8 cellular contexts compared by ENCODE assay signal in genomic region chr11:17353228-17354021, GRCh38. TPM values are rescaled to one million over a fixed set of nuclear protein-coding genes. Genes with fewer than 3 reads are reported as not detected.
DNase-seq lines count a peak whose midpoint lies in the region; ATAC-seq lines count a peak whose summit lies in the region.

No MANE protein-coding gene starts in this region.

- no peaks in the 10 kb centered on the region for H3K27me3 ChIP-seq in effector memory CD4-positive, alpha-beta T cell (replicated peaks; ENCODE audit: control insufficient read depth, insufficient read depth, low read length, poor library complexity, severe bottlenecking)

- H3K4me1 ChIP-seq in effector memory CD4-positive, alpha-beta T cell (ENCODE audit: control insufficient read depth, insufficient read depth, low read length, poor library complexity, severe bottlenecking): peaks cover 28% of the 10 kb centered on the region

- H3K4me3 ChIP-seq in effector memory CD4-positive, alpha-beta T cell (ENCODE audit: insufficient read depth, low read depth, low read length, poor library complexity, severe bottlenecking): peak overlapping the region; percentile 73

- ATAC-seq in HG03521 (IDR thresholded peaks at IDR 0.05; ENCODE audit: unreplicated experiment) (peak; percentile 16), HG02678 (IDR thresholded peaks at IDR 0.05; ENCODE audit: unreplicated experiment) (no peak)

- in situ Hi-C loops in G401 (cut with HindIII; ENCODE audit: low sequenced_read_pairs): no loop called here

- H3K9me3 ChIP-seq in effector memory CD4-positive, alpha-beta T cell (ENCODE audit: control insufficient read depth, low read length): no peaks in the 10 kb centered on the region

- no peaks in the 10 kb centered on the region for H3K36me3 ChIP-seq in effector memory CD4-positive, alpha-beta T cell (ENCODE audit: control insufficient read depth, insufficient read depth, low read length)

- DNase-seq in G401 (ENCODE audit: low spot score) (peak; percentile 86), NCI-H82 (lab: John Stamatoyannopoulos, UW) (peak; percentile 82), lung microvascular endothelial cell (ENCODE audit: low read depth in 2 of 2) (peak; percentile 47 to 84)
- DNase-seq in activated CD8-positive, alpha-beta memory T cell treated with anti-CD3 and anti-CD28 coated beads for 24 hours: peak; percentile 87
- peak; percentile 34 to 47 (median 41) for DNase-seq in effector memory CD4-positive, alpha-beta T cell
- DNase-seq in stimulated activated CD4-positive, alpha-beta T cell treated with anti-CD3 and anti-CD28 coated beads, TNF-alpha, amount 100 ng/mL, for 4 hours (ENCODE audit: low read depth in 3 of 3): peak; percentile 37 to 50 (median 49)

- peak overlapping the region; percentile 6 for H3K27ac ChIP-seq in effector memory CD4-positive, alpha-beta T cell (ENCODE audit: insufficient read depth, low read length, poor library complexity, severe bottlenecking)

RNA-seq across cellular contexts. Expression of gene NCR3LG1, which starts 1.8 kb away (rescaled TPM):
- total RNA-seq in G401 (2014; rRNA removed; shearing (Covaris generic)): 1.5 and 1.8 TPM in 2 replicates
- 0.20 and 0.87 TPM in 2 replicates for total RNA-seq in lung microvascular endothelial cell

RNA-seq across cellular contexts. Expression of gene KCNJ11, which starts 35.0 kb away (rescaled TPM):
- 2.6 and 4.3 TPM in 2 replicates for total RNA-seq in G401 (2014; rRNA removed; shearing (Covaris generic))
- total RNA-seq in lung microvascular endothelial cell: 0.22 and 0.40 TPM in 2 replicates
